ENCODE assay signal across 26 cellular contexts in the genomic region with DNA sequence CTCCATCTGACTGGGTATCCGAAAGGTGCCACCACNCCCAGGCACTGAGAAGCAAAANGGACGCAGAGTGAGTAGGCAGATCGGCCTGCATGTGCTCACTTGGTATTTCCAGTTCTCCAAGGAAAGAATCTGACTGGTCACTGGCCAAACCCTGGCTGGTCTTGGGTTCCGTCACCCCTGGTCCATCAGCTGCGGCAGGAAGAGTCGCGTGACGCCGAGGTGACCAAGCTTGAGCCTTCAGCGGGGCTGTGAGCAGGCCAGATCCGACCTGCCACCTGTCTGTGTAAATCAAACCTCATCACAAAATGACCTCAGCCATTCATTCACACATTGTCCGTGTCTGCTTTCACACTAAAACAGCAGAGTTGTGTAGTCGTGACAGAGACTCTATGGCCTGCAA. TPM values are rescaled to one million over a fixed set of nuclear protein-coding genes. Genes with fewer than 3 reads are reported as not detected.
"Had no signal": no experiment of that assay in that cellular context is flagged by ENCODE, and none has a peak within 500 bp of the region (broad histone marks: within the 10 kb centered on the region; RNA-seq: fewer than 3 reads in every experiment).

No MANE protein-coding gene starts in this region.

- H3K4me3 ChIP-seq: body of pancreas, colonic mucosa, pancreas, prostate gland, sigmoid colon, spleen, tibial nerve had no signal

- H3K27me3 ChIP-seq: body of pancreas, colonic mucosa, pancreas, sigmoid colon, spleen, tibial nerve had no signal

- DNase-seq: activated CD4-positive, alpha-beta memory T cell treated with anti-CD3 and anti-CD28 coated beads, Interleukin-2, amount 10 ng/mL, durations not matched to agents 7 days and 5 days; activated CD4-positive, alpha-beta T cell treated with anti-CD3 and anti-CD28 coated beads for 1 hour; activated CD4-positive, alpha-beta T cell treated with anti-CD3 and anti-CD28 coated beads, Interleukin-2, amount 10 ng/mL, durations not matched to agents 7 days and 5 days; activated naive CD4-positive, alpha-beta T cell; activated T-cell treated with anti-CD3 and anti-CD28 coated beads, Interleukin-2, amount 50 U/mL, for 4 hours; anterior cingulate cortex; body of pancreas; cerebellar nuclear complex; colonic mucosa; effector CD8-positive, alpha-beta T cell; head of caudate nucleus; hippocampal formation; left colon; mammary epithelial cell; naive thymus-derived CD4-positive, alpha-beta T cell; nucleus accumbens; stimulated activated naive CD4-positive, alpha-beta T cell treated with Interleukin-2 at 50 U/mL for 16 hours; T-helper 2 cell had no signal

- ATAC-seq: activated naive CD4-positive, alpha-beta T cell treated with anti-CD3 and anti-CD28 coated beads, Interleukin-2, amount 50 U/mL, for 72 hours; activated T-cell treated with anti-CD3 and anti-CD28 coated beads, Interleukin-2, amount 50 U/mL, for 4 hours; activated T-helper 17 cell treated with anti-CD3 and anti-CD28 coated beads, Interleukin-2, amount 50 U/mL, for 72 hours; body of pancreas; left colon; naive thymus-derived CD4-positive, alpha-beta T cell; pancreas; WTC11 had no signal

- H3K27ac ChIP-seq: body of pancreas, colonic mucosa, pancreas, prostate gland, sigmoid colon, spleen, tibial nerve had no signal

- H3K9me3 ChIP-seq: body of pancreas, colonic mucosa, pancreas, prostate gland, sigmoid colon, spleen, tibial nerve had no signal

- H3K4me1 ChIP-seq: body of pancreas, colonic mucosa, pancreas, prostate gland, sigmoid colon had no signal

- H3K36me3 ChIP-seq: colonic mucosa, pancreas, prostate gland, sigmoid colon, spleen, tibial nerve had no signal

RNA-seq across cellular contexts. Expression of gene CHST15, which starts 28.8 kb away (rescaled TPM):
- total RNA-seq: activated CD4-positive, alpha-beta T cell treated with anti-CD3 and anti-CD28 coated beads, Interleukin-2, amount 10 ng/mL, durations not matched to agents 7 days and 5 days had no signal
